In genomic region chr15:69662668-69663000, GRCh38 we compare ENCODE assay signal across 20 cellular contexts.
DNase-seq lines count a peak whose midpoint lies in the region; ATAC-seq and TF ChIP-seq lines count a peak whose summit lies in the region.
"Had no signal": no experiment of that assay in that cellular context is flagged by ENCODE, and none has a peak within 500 bp of the region (broad histone marks: within the 10 kb centered on the region; RNA-seq: fewer than 3 reads in every experiment).

No MANE protein-coding gene starts in this region.

- POLR2A ChIA-PET in GM10248 (lab: Yijun Ruan, JAX): no interaction called here

- TF ChIP-seq EP300 in esophagus muscularis mucosa (IDR thresholded peaks at IDR 0.05): no peak

- H3K36me3 Mint-ChIP-seq in neural progenitor cell: no peaks in the 10 kb centered on the region
- H3K36me3 Mint-ChIP-seq: CD4-positive, CD25-positive, alpha-beta regulatory T cell; IgD-negative memory B cell had no signal

- no peak overlapping the region for H3K4me2 ChIP-seq in neural progenitor cell

- H3F3A ChIP-seq in neural progenitor cell (ENCODE audit: low read depth): no peaks in the 10 kb centered on the region

- no peak for TF ChIP-seq POLR2A in esophagus muscularis mucosa (IDR thresholded peaks at IDR 0.05; ENCODE audit: low read depth)

- TF ChIP-seq CTCF in GM10248 (IDR thresholded peaks at IDR 0.05; ENCODE audit: control extremely low read depth, extremely low read depth, low read depth, missing control alignments) (no peak), neural progenitor cell (IDR thresholded peaks at IDR 0.05) (no peak), esophagus muscularis mucosa (IDR thresholded peaks at IDR 0.05) (no peak)

- CTCF ChIA-PET in GM10248 (lab: Yijun Ruan, JAX): interaction anchor here (0.7 to 1.5 kb wide), 3 partner anchors 15 to 82 kb away, joined by 3 to 5 read pairs (median 3); no protein-coding TSS in a partner anchor

- H4K20me1 ChIP-seq in neural progenitor cell (ENCODE audit: low read depth): no peaks in the 10 kb centered on the region

- no peaks in the 10 kb centered on the region for H3K27me3 ChIP-seq in neural progenitor cell
- peaks cover 0 to 59% (median 2%) of the 10 kb centered on the region in 4 donors for H3K27me3 ChIP-seq in esophagus muscularis mucosa

- peak overlapping the region; percentile 66 for H3K27ac Mint-ChIP-seq in neural progenitor cell
- H3K27ac Mint-ChIP-seq: B cell; CD4-positive, CD25-positive, alpha-beta regulatory T cell; IgD-negative memory B cell had no signal

- ATAC-seq in GM19351 (IDR thresholded peaks at IDR 0.05; ENCODE audit: unreplicated experiment): no peak
- ATAC-seq: HepG2 had no signal

- H3K27me3 Mint-ChIP-seq in neural progenitor cell (ENCODE audit: insufficient read depth, low read depth): peaks cover 8% of the 10 kb centered on the region
- H3K27me3 Mint-ChIP-seq: CD8-positive, alpha-beta memory T cell had no signal

- H3K9ac ChIP-seq in neural progenitor cell: no peak overlapping the region

- H3K4me3 ChIP-seq in neural progenitor cell: no peak overlapping the region
- H3K4me3 ChIP-seq in esophagus muscularis mucosa: no peak overlapping the region

- peaks cover 10% of the 10 kb centered on the region for H3K4me1 ChIP-seq in neural progenitor cell
- H3K4me1 ChIP-seq in esophagus muscularis mucosa: peaks cover 0 to 18% (median 16%) of the 10 kb centered on the region in 4 donors

- H3K9me3 Mint-ChIP-seq in neural progenitor cell: no peaks in the 10 kb centered on the region
- H3K9me3 Mint-ChIP-seq: CD4-positive, CD25-positive, alpha-beta regulatory T cell; CD8-positive, alpha-beta memory T cell; IgD-negative memory B cell had no signal

- H3K27ac ChIP-seq in neural progenitor cell (no peak overlapping the region), esophagus muscularis mucosa (replicated peaks in 1 of 4) (no peak overlapping the region)

- intact Hi-C loops in esophagus muscularis mucosa (cut with DNase I): no loop called here

- H3K79me2 ChIP-seq in neural progenitor cell (ENCODE audit: low read depth): no peaks in the 10 kb centered on the region

- DNase-seq in AG20443 (ENCODE audit: low spot score) (peak; percentile 3), GM10248 (ENCODE audit: extremely low spot score) (peak; percentile 9), NCI-H526 treated with DMSO at 0.1 percent for 48 hours (lab: John Stamatoyannopoulos, UW) (peak; percentile 15), neural progenitor cell (ENCODE audit: low spot score) (no peak), SKM-1 (lab: John Stamatoyannopoulos, UW; ENCODE audit: unreplicated experiment) (no peak), ecto neural progenitor cell (ENCODE audit: low spot score) (no peak), esophagus muscularis mucosa (ENCODE audit: extremely low spot score) (no peak)
- DNase-seq: 8988T; C1 segment of cervical spinal cord; CD4-positive, CD25-positive, alpha-beta regulatory T cell; COR-L47; GDM1; GOT3; H7; KBM-7 had no signal

- WGBS in esophagus muscularis mucosa: 83% methylated on average over 3 of the region's 3 CpGs

- no peaks in the 10 kb centered on the region for H3K36me3 ChIP-seq in neural progenitor cell
- no peaks in the 10 kb centered on the region for H3K36me3 ChIP-seq in esophagus muscularis mucosa

- H2AFZ ChIP-seq in neural progenitor cell (replicated peaks): no peak overlapping the region

- no peaks in the 10 kb centered on the region for H3K9me3 ChIP-seq in neural progenitor cell (ENCODE audit: low read depth)
- H3K9me3 ChIP-seq in esophagus muscularis mucosa: no peaks in the 10 kb centered on the region

- no peak overlapping the region for H3K4me3 Mint-ChIP-seq in neural progenitor cell
- H3K4me3 Mint-ChIP-seq: B cell; CD4-positive, CD25-positive, alpha-beta regulatory T cell; CD8-positive, alpha-beta memory T cell; IgD-negative memory B cell had no signal

- peaks cover 23% of the 10 kb centered on the region for H3K4me1 Mint-ChIP-seq in neural progenitor cell

Comparison
In these comparisons a context has a peak if more than half of its experiments do, and no peak if none do; other contexts are left out.
1. DNase-seq: peak in AG20443 (single experiment), GM10248 (single experiment) and NCI-H526 treated with DMSO at 0.1 percent for 48 hours (single experiment); none in neural progenitor cell (single experiment), SKM-1 (single experiment), ecto neural progenitor cell (single experiment) and esophagus muscularis mucosa (single experiment).